Comparison of ENCODE assay signal across 1 cellular context in genomic region chr19:46372901-46373572, GRCh38.
TF ChIP-seq lines count a peak whose summit lies in the region.

No MANE protein-coding gene starts in this region.

TF ChIP-seq in SK-N-SH, 30 proteins besides CTCF, POLR2A, EP300 and RAD21 (continued from another document):
- TF ChIP-seq, protein P1, sequence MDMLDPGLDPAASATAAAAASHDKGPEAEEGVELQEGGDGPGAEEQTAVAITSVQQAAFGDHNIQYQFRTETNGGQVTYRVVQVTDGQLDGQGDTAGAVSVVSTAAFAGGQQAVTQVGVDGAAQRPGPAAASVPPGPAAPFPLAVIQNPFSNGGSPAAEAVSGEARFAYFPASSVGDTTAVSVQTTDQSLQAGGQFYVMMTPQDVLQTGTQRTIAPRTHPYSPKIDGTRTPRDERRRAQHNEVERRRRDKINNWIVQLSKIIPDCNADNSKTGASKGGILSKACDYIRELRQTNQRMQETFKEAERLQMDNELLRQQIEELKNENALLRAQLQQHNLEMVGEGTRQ (IDR thresholded peaks at IDR 0.05; ENCODE audit: borderline replicate concordance, low read depth, low read length), result no peak
- TF ChIP-seq RCOR1 (IDR thresholded peaks at IDR 0.05; ENCODE audit: low read length), result no peak
